11 cellular contexts compared by ENCODE assay signal in the genomic region with DNA sequence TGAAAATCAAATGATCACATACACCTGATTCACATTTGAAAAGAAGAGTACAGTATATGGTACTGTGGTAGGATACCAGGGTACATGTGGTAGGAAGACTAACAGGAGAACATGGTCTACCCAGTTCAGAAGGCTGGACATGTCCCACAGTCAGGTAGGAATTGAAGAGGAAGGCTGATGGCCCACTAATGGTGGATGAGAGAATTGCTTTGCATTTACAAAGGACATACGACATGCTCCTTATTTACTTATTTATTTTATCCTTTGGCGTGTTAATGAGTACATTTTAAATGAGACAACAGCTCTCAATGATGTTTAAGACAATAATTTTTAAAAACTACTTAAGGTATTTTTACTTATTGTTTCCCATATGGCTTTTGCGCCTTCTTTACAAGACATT.
A peak's percentile ranks its signal among the peaks of the same experiment; 100 is the strongest.
DNase-seq lines count a peak whose midpoint lies in the region; ATAC-seq, FAIRE-seq and TF ChIP-seq lines count a peak whose summit lies in the region.
"Had no signal": no experiment of that assay in that cellular context is flagged by ENCODE, and none has a peak within 500 bp of the region (broad histone marks: within the 10 kb centered on the region; RNA-seq: fewer than 3 reads in every experiment).

No MANE protein-coding gene starts in this region.

- POLR2A ChIA-PET in A549 (lab: Yijun Ruan, JAX), result no interaction called here
- POLR2A ChIA-PET in PC-9 (lab: Charles Lee; ENCODE audit: unreplicated experiment), result no interaction called here

- H3K4me3 Mint-ChIP-seq in stimulated activated effector memory CD8-positive, alpha-beta T cell treated with anti-CD3 and anti-CD28 coated beads, Interleukin-12 subunit alpha, Interleukin-12 subunit beta, amount 100 ng/mL, for 72 hours, result no peak overlapping the region
- no peak overlapping the region for H3K4me3 Mint-ChIP-seq in CD14-positive monocyte

- H4K20me1 ChIP-seq in PC-9 (ENCODE audit: insufficient read depth), result no peaks in the 10 kb centered on the region

- H3K4me2 ChIP-seq in A549, result no peak overlapping the region
- H3K4me2 ChIP-seq in PC-9, result no peak overlapping the region

- peaks cover 14% of the 10 kb centered on the region for H3K4me1 ChIP-seq in A549
- H3K4me1 ChIP-seq in PC-9 (replicated peaks; ENCODE audit: insufficient read depth), result no peaks in the 10 kb centered on the region

- H3F3A ChIP-seq in PC-9 (ENCODE audit: insufficient read depth, low read depth), result no peaks in the 10 kb centered on the region

- peak; percentile 17 to 35 for DNase-seq in A549 (ENCODE audit: low read depth in 1 of 2, low spot score in 1 of 2)
- no peak for DNase-seq in GM18507 (ENCODE audit: extremely low spot score, insufficient read length, low read depth)
- DNase-seq in PC-9, result no peak
- no peak for DNase-seq in fibroblast of pulmonary artery (ENCODE audit: low read depth)
- DNase-seq in activated CD4-positive, alpha-beta T cell treated with anti-CD3 and anti-CD28 coated beads, Interleukin-2, amount 50 U/mL, for 48 hours, result no peak
- DNase-seq in stimulated activated effector memory CD8-positive, alpha-beta T cell treated with anti-CD3 and anti-CD28 coated beads, Interleukin-12 subunit alpha, Interleukin-12 subunit beta, amount 100 ng/mL, for 72 hours (ENCODE audit: low spot score in 2 of 2), result no peak
- DNase-seq in urothelium cell line (ENCODE audit: low spot score), result no peak
- DNase-seq in CD14-positive monocyte (ENCODE audit: low spot score), result no peak
- DNase-seq: activated effector memory CD4-positive, alpha-beta T cell treated with anti-CD3 and anti-CD28 coated beads, Interleukin-2, amount 50 U/mL, for 16 hours; NCI-H2029 treated with DMSO at 0.1 percent for 48 hours had no signal

- no peak for TF ChIP-seq RAD21 in A549 (conservative IDR thresholded peaks at IDR 0.05 in 1 of 2, IDR thresholded peaks at IDR 0.05 in 1 of 2)

- TF ChIP-seq EP300 in A549 (IDR thresholded peaks at IDR 0.05), result no peak

- no peaks in the 10 kb centered on the region for H3K27me3 ChIP-seq in PC-9 (ENCODE audit: insufficient read depth, low read depth)

- no peaks in the 10 kb centered on the region for H3K79me2 ChIP-seq in PC-9 (ENCODE audit: low read depth)

- H3K27me3 Mint-ChIP-seq in CD14-positive monocyte (ENCODE audit: low read depth in 3 of 3), result no peaks in the 10 kb centered on the region

- H3K9me2 ChIP-seq in PC-9 (ENCODE audit: insufficient read depth), result no peaks in the 10 kb centered on the region

- no peak overlapping the region for H2AFZ ChIP-seq in PC-9

- ATAC-seq in A549, result peak in 1 of 2 experiments; percentile 77; a peak in 3 of 6 replicates
- no peak for ATAC-seq in stimulated activated effector memory CD8-positive, alpha-beta T cell treated with anti-CD3 and anti-CD28 coated beads, Interleukin-12 subunit alpha, Interleukin-12 subunit beta, amount 100 ng/mL, for 72 hours
- ATAC-seq: activated CD4-positive, CD25-positive, alpha-beta regulatory T cell treated with anti-CD3 and anti-CD28 coated beads, Interleukin-2, amount 50 U/mL, for 24 hours had no signal

- H3K27ac Mint-ChIP-seq in stimulated activated effector memory CD8-positive, alpha-beta T cell treated with anti-CD3 and anti-CD28 coated beads, Interleukin-12 subunit alpha, Interleukin-12 subunit beta, amount 100 ng/mL, for 72 hours, result no peak overlapping the region
- peak overlapping the region in 1 of 7 donors; percentile 76 for H3K27ac Mint-ChIP-seq in CD14-positive monocyte

- no peaks in the 10 kb centered on the region for H3K9me3 ChIP-seq in A549
- no peaks in the 10 kb centered on the region for H3K9me3 ChIP-seq in PC-9 (ENCODE audit: insufficient read depth, low read depth)

- H3K4me1 Mint-ChIP-seq in stimulated activated effector memory CD8-positive, alpha-beta T cell treated with anti-CD3 and anti-CD28 coated beads, Interleukin-12 subunit alpha, Interleukin-12 subunit beta, amount 100 ng/mL, for 72 hours, result no peaks in the 10 kb centered on the region
- peaks cover 57% of the 10 kb centered on the region for H3K4me1 Mint-ChIP-seq in CD14-positive monocyte

- no peak for TF ChIP-seq POLR2A in A549 (IDR thresholded peaks at IDR 0.05; ENCODE audit: low read length)

- H3K4me3 ChIP-seq in A549, result no peak overlapping the region
- no peak overlapping the region for H3K4me3 ChIP-seq in PC-9
- no peak overlapping the region for H3K4me3 ChIP-seq in fibroblast of pulmonary artery (replicated peaks; ENCODE audit: low read depth, low read length)

- no peaks in the 10 kb centered on the region for H3K9me3 Mint-ChIP-seq in stimulated activated effector memory CD8-positive, alpha-beta T cell treated with anti-CD3 and anti-CD28 coated beads, Interleukin-12 subunit alpha, Interleukin-12 subunit beta, amount 100 ng/mL, for 72 hours
- H3K9me3 Mint-ChIP-seq in CD14-positive monocyte, result no peaks in the 10 kb centered on the region

- FAIRE-seq in A549 (lab: Jason Lieb, UNC), result no peak
- FAIRE-seq in GM18507 (lab: Jason Lieb, UNC), result peak; percentile 21
- FAIRE-seq in urothelium cell line (lab: Jason Lieb, UNC), result no peak

- H3K36me3 Mint-ChIP-seq in stimulated activated effector memory CD8-positive, alpha-beta T cell treated with anti-CD3 and anti-CD28 coated beads, Interleukin-12 subunit alpha, Interleukin-12 subunit beta, amount 100 ng/mL, for 72 hours, result no peaks in the 10 kb centered on the region
- H3K36me3 Mint-ChIP-seq in CD14-positive monocyte, result peaks cover 0 to 1% of the 10 kb centered on the region in 2 donors

- TF ChIP-seq CTCF in A549 (IDR thresholded peaks at IDR 0.05) (no peak), PC-9 (conservative IDR thresholded peaks at IDR 0.05) (peak; percentile 25; the same call in 1 of the 2 replicates), fibroblast of pulmonary artery (IDR thresholded peaks at IDR 0.05; ENCODE audit: low read length, missing control alignments) (peak; percentile 7), CD14-positive monocyte (IDR thresholded peaks at IDR 0.05) (no peak)

- no TSS peak for BruUV-seq in PC-9 (replicated peaks; lab: Mats Ljungman, UMichigan)

- CTCF ChIA-PET in A549 (lab: Yijun Ruan, JAX) (interaction anchor here (0.8 kb wide), 2 partner anchors 25 to 63 kb away, joined by 3 read pairs; no protein-coding TSS in a partner anchor), PC-9 (lab: Charles Lee) (no interaction called here)

- H3K36me3 ChIP-seq in PC-9 (ENCODE audit: low read depth), result no peaks in the 10 kb centered on the region

- intact Hi-C loops in PC-9 (cut with micrococcal nuclease; ENCODE audit: unreplicated experiment) (loop anchor here (2.0 kb wide), 1 partner anchor 57 kb away; no protein-coding TSS in a partner anchor), CD14-positive monocyte (cut with micrococcal nuclease) (no loop called here)

- H3K27ac ChIP-seq in A549 (no peak overlapping the region), PC-9 (no peak overlapping the region)

- WGBS in A549 (ENCODE audit: missing lambda C conversion rate), result 56% methylated on average over 3 of the region's 3 CpGs

TF ChIP-seq in A549, 52 proteins besides CTCF, POLR2A, EP300 and RAD21:
- TF ChIP-seq FOSB (CRISPR knock-in tag; IDR thresholded peaks at IDR 0.05), result no peak
- TF ChIP-seq POLR2AphosphoS2 (conservative IDR thresholded peaks at IDR 0.05; ENCODE audit: low read length), result no peak
- no peak for TF ChIP-seq SMC3 (IDR thresholded peaks at IDR 0.05)
- TF ChIP-seq EHMT2 (IDR thresholded peaks at IDR 0.05; ENCODE audit: low read depth), result no peak
- no peak for TF ChIP-seq NR3C1 (IDR thresholded peaks at IDR 0.05)
- TF ChIP-seq, protein P1, sequence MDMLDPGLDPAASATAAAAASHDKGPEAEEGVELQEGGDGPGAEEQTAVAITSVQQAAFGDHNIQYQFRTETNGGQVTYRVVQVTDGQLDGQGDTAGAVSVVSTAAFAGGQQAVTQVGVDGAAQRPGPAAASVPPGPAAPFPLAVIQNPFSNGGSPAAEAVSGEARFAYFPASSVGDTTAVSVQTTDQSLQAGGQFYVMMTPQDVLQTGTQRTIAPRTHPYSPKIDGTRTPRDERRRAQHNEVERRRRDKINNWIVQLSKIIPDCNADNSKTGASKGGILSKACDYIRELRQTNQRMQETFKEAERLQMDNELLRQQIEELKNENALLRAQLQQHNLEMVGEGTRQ (IDR thresholded peaks at IDR 0.05), result no peak
- no peak for TF ChIP-seq JUNB (IDR thresholded peaks at IDR 0.05)
- no peak for TF ChIP-seq SREBF2 (IDR thresholded peaks at IDR 0.05)
- TF ChIP-seq, protein P2, sequence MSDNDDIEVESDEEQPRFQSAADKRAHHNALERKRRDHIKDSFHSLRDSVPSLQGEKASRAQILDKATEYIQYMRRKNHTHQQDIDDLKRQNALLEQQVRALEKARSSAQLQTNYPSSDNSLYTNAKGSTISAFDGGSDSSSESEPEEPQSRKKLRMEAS (IDR thresholded peaks at IDR 0.05), result no peak
- TF ChIP-seq, protein P3, sequence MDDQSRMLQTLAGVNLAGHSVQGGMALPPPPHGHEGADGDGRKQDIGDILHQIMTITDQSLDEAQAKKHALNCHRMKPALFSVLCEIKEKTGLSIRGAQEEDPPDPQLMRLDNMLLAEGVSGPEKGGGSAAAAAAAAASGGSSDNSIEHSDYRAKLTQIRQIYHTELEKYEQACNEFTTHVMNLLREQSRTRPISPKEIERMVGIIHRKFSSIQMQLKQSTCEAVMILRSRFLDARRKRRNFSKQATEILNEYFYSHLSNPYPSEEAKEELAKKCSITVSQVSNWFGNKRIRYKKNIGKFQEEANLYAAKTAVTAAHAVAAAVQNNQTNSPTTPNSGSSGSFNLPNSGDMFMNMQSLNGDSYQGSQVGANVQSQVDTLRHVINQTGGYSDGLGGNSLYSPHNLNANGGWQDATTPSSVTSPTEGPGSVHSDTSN (IDR thresholded peaks at IDR 0.05), result no peak
- TF ChIP-seq CEBPB (IDR thresholded peaks at IDR 0.05), result no peak

Comparison
In these comparisons a context has a peak if more than half of its experiments do, and no peak if none do; other contexts are left out.
1. DNase-seq: peak in A549 (2 of 2); none in GM18507 (single experiment), PC-9 (0 of 2), fibroblast of pulmonary artery (single experiment), activated CD4-positive, alpha-beta T cell treated with anti-CD3 and anti-CD28 coated beads, Interleukin-2, amount 50 U/mL, for 48 hours (0 of 2), stimulated activated effector memory CD8-positive, alpha-beta T cell treated with anti-CD3 and anti-CD28 coated beads, Interleukin-12 subunit alpha, Interleukin-12 subunit beta, amount 100 ng/mL, for 72 hours (0 of 2), urothelium cell line (single experiment) and CD14-positive monocyte (single experiment).
2. CTCF ChIP-seq: peak in PC-9 (single experiment) and fibroblast of pulmonary artery (single experiment); none in A549 (single experiment) and CD14-positive monocyte (single experiment).